In genomic region chr18:48982269-48982668, GRCh38 we compare ENCODE assay signal across 1 cellular context.
TF ChIP-seq lines count a peak whose summit lies in the region.

No MANE protein-coding gene starts in this region.

TF ChIP-seq in K562, 482 proteins besides CTCF, POLR2A, EP300 and RAD21 (continues in another document):
- TF ChIP-seq CBFA2T2 (conservative IDR thresholded peaks at IDR 0.05): peak; percentile 37; the same call in 1 of the 2 replicates
- peak; percentile 44; the same call in 1 of the 2 replicates for TF ChIP-seq CREM (IDR thresholded peaks at IDR 0.05; ENCODE audit: low read depth)
- peak in 1 of 2 experiments; percentile 47; a peak in 1 of 4 replicates for TF ChIP-seq SRF (CRISPR knock-in tag; IDR thresholded peaks at IDR 0.05)
- TF ChIP-seq ZNF445 (CRISPR knock-in tag; IDR thresholded peaks at IDR 0.05; ENCODE audit: low read depth): no peak
- TF ChIP-seq SREBF2 (CRISPR knock-in tag; IDR thresholded peaks at IDR 0.05): no peak
- TF ChIP-seq GATA2 (CRISPR knock-in tag; IDR thresholded peaks at IDR 0.05): peak; percentile 48; the same call in 1 of the 2 replicates
- TF ChIP-seq ETV5 (CRISPR knock-in tag; IDR thresholded peaks at IDR 0.05; ENCODE audit: low read depth): peak; percentile 41; the same call in 1 of the 2 replicates
- peak; percentile 66 for TF ChIP-seq CTBP1 (IDR thresholded peaks at IDR 0.05; ENCODE audit: borderline replicate concordance)
- TF ChIP-seq ARID1B (IDR thresholded peaks at IDR 0.05): peak; percentile 66
- TF ChIP-seq MNT (conservative IDR thresholded peaks at IDR 0.05): no peak
- no peak for TF ChIP-seq RBM34 (IDR thresholded peaks at IDR 0.05; ENCODE audit: borderline replicate concordance, insufficient read depth, low read length)
- no peak for TF ChIP-seq ZNF655 (CRISPR knock-in tag; IDR thresholded peaks at IDR 0.05)
- no peak for TF ChIP-seq ZNF609 (CRISPR knock-in tag; IDR thresholded peaks at IDR 0.05; ENCODE audit: borderline replicate concordance)
- no peak for TF ChIP-seq ATF4 (CRISPR knock-in tag; IDR thresholded peaks at IDR 0.05)
- no peak for TF ChIP-seq CREB3L1 (IDR thresholded peaks at IDR 0.05; ENCODE audit: borderline replicate concordance, low read depth)
- TF ChIP-seq RNF2 (IDR thresholded peaks at IDR 0.05): peak; percentile 54; the same call in 1 of the 2 replicates
- TF ChIP-seq CBFA2T3 (IDR thresholded peaks at IDR 0.05): peak; percentile 73
- TF ChIP-seq ZBTB12 (CRISPR knock-in tag; IDR thresholded peaks at IDR 0.05): no peak
- TF ChIP-seq SMARCA4 (IDR thresholded peaks at IDR 0.05): peak; percentile 45; the same call in 1 of the 2 replicates
- no peak for TF ChIP-seq ZNF707 (CRISPR knock-in tag; conservative IDR thresholded peaks at IDR 0.05)
- peak in 1 of 2 experiments; percentile 80; a peak in 2 of 4 replicates for TF ChIP-seq RCOR1 (IDR thresholded peaks at IDR 0.05; ENCODE audit: borderline replicate concordance in 1 of 2, low read depth in 2 of 2, low read length in 2 of 2)
- no peak for TF ChIP-seq RUNX1 (IDR thresholded peaks at IDR 0.05; ENCODE audit: low read depth)
- TF ChIP-seq KDM1A (IDR thresholded peaks at IDR 0.05): peak in 1 of 2 experiments; percentile 36; a peak in 1 of 4 replicates
- TF ChIP-seq ARID4B (CRISPR knock-in tag; IDR thresholded peaks at IDR 0.05): no peak
- TF ChIP-seq ZNF24 (IDR thresholded peaks at IDR 0.05): 0 out of 2 replicates have a peak, but pooled peaks have one; percentile 60
- peak in 1 of 2 experiments; percentile 50; a peak in 1 of 4 replicates for TF ChIP-seq MAZ (CRISPR knock-in tag; conservative IDR thresholded peaks at IDR 0.05 in 1 of 2, IDR thresholded peaks at IDR 0.05 in 1 of 2)
- TF ChIP-seq MYC (IDR thresholded peaks at IDR 0.05; ENCODE audit: low read depth, low read length): peak; percentile 36; the same call in 1 of the 2 replicates
- TF ChIP-seq MYC (CRISPR knock-in tag; IDR thresholded peaks at IDR 0.05; ENCODE audit: borderline replicate concordance, low read depth): no peak
- no peak for TF ChIP-seq HMG20B (CRISPR knock-in tag; IDR thresholded peaks at IDR 0.05)
- TF ChIP-seq HDAC3 (IDR thresholded peaks at IDR 0.05; ENCODE audit: borderline replicate concordance, partially characterized antibody): no peak
- TF ChIP-seq ZEB2 (IDR thresholded peaks at IDR 0.05): peak; percentile 76
- no peak for TF ChIP-seq ZNF121 (CRISPR knock-in tag; conservative IDR thresholded peaks at IDR 0.05)
- TF ChIP-seq NRF1 (conservative IDR thresholded peaks at IDR 0.05 in 1 of 2, IDR thresholded peaks at IDR 0.05 in 1 of 2): 0 out of 4 replicates have a peak, but pooled peaks have one; percentile 27 to 43
- TF ChIP-seq RBM14 (IDR thresholded peaks at IDR 0.05; ENCODE audit: borderline replicate concordance, insufficient read depth, low read depth, low read length): no peak
- TF ChIP-seq TCF3 (CRISPR knock-in tag; IDR thresholded peaks at IDR 0.05): peak; percentile 61; the same call in 1 of the 2 replicates
- TF ChIP-seq PRDM10 (IDR thresholded peaks at IDR 0.05; ENCODE audit: partially characterized antibody): no peak
- no peak for TF ChIP-seq TEAD4 (IDR thresholded peaks at IDR 0.05; ENCODE audit: low read length)
- no peak for TF ChIP-seq TEAD4 (CRISPR knock-in tag; IDR thresholded peaks at IDR 0.05; ENCODE audit: borderline replicate concordance)
- no peak for TF ChIP-seq PTRF (tag; IDR thresholded peaks at IDR 0.05)
- no peak for TF ChIP-seq THAP7 (CRISPR knock-in tag; IDR thresholded peaks at IDR 0.05)
- peak; percentile 32; the same call in 1 of the 2 replicates for TF ChIP-seq CXXC5 (CRISPR knock-in tag; IDR thresholded peaks at IDR 0.05)
